In the genomic region with DNA sequence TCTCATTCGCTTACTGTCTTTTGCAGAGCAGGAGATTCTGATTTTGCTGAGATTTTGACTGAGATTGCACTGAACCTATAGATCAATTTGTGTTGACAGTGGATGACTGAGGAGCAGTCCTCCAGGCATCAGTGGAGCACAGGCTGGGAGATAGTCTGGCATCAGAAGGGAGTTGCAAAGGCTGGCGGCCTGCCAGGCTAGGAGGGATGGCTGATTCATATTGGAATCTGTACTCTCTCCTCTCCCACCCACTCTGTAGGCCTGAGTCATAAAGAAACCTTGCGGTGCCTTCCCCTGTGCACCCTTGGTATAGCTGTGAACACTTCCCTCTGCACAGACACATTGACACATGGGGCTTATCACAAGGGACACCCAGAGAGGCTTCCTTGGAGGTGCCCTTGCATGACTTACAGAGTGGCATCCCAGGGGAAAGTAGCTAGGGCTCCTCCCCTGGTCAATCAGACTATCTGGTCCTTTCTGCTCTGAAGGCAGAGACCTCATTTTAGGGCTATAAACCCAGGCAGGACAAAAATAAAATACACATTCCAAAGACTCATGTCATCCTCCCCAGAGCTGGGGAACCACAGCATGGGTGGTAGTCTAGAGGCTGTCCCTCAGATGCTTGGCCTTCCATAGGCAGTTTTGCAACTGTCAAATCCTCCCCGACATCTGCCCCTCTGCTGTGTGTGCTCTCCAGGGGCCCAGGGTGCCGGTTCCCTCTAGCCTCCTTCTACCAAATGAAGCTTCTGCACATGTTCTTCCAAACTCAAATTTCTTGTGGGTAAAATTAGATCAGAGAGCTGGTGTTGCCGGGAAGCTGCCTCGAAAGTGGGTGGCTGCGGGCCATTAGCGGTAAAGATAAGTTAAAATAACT, we compare ENCODE assay signal across 8 cellular contexts. TPM values are rescaled to one million over a fixed set of nuclear protein-coding genes. Genes with fewer than 3 reads are reported as not detected.
DNase-seq lines count a peak whose midpoint lies in the region; ATAC-seq and TF ChIP-seq lines count a peak whose summit lies in the region.

No MANE protein-coding gene starts in this region.

- CTCF ChIA-PET in activated CD4-positive, alpha-beta memory T cell treated with anti-CD3 and anti-CD28 coated beads, Interleukin-2, amount 10 ng/mL, durations not matched to agents 7 days and 5 days (lab: Charles Lee), result interaction anchor here (0.5 to 1.4 kb wide), 4 partner anchors 92 to 203 kb away, joined by 3 to 5 read pairs (median 4); no protein-coding TSS in a partner anchor

- H3K27me3 Mint-ChIP-seq in activated CD4-positive, alpha-beta memory T cell treated with anti-CD3 and anti-CD28 coated beads, Interleukin-2, amount 10 ng/mL, durations not matched to agents 7 days and 5 days, result peaks cover 30% of the 10 kb centered on the region
- H3K27me3 Mint-ChIP-seq in neural progenitor cell (ENCODE audit: insufficient read depth, low read depth), result peaks cover 4% of the 10 kb centered on the region

- peaks cover 5 to 9% of the 10 kb centered on the region in 2 donors for H3K4me1 ChIP-seq in aorta (ENCODE audit: control insufficient read depth in 1 of 2, insufficient read depth in 2 of 2, low read length in 2 of 2)
- H3K4me1 ChIP-seq in neural progenitor cell, result peaks cover 7% of the 10 kb centered on the region

- peak overlapping the region; percentile 52 for H3K27ac Mint-ChIP-seq in activated CD4-positive, alpha-beta memory T cell treated with anti-CD3 and anti-CD28 coated beads, Interleukin-2, amount 10 ng/mL, durations not matched to agents 7 days and 5 days
- no peak overlapping the region for H3K27ac Mint-ChIP-seq in neural progenitor cell

- H3K27ac ChIP-seq in aorta (ENCODE audit: low read depth in 1 of 2, low read length in 2 of 2), result peak overlapping the region; percentile 61 to 100
- no peak overlapping the region for H3K27ac ChIP-seq in neural progenitor cell

- H3K27me3 ChIP-seq in aorta (ENCODE audit: control insufficient read depth in 1 of 2, insufficient read depth in 2 of 2, low read length in 1 of 2) (no peaks in the 10 kb centered on the region), neural progenitor cell (no peaks in the 10 kb centered on the region)

- peaks cover 32% of the 10 kb centered on the region for H3K4me1 Mint-ChIP-seq in activated CD4-positive, alpha-beta memory T cell treated with anti-CD3 and anti-CD28 coated beads, Interleukin-2, amount 10 ng/mL, durations not matched to agents 7 days and 5 days
- no peaks in the 10 kb centered on the region for H3K4me1 Mint-ChIP-seq in neural progenitor cell

- ATAC-seq in GM21723 (IDR thresholded peaks at IDR 0.05; ENCODE audit: unreplicated experiment) (peak; percentile 100), aorta (ENCODE audit: low FRiP score) (peak; percentile 61)

- no peak overlapping the region for H2AFZ ChIP-seq in neural progenitor cell (replicated peaks)

- H3K36me3 ChIP-seq in aorta (ENCODE audit: control insufficient read depth in 1 of 2, insufficient read depth in 2 of 2, low read length in 1 of 2) (no peaks in the 10 kb centered on the region), neural progenitor cell (no peaks in the 10 kb centered on the region)

- no peak overlapping the region for H3K9ac ChIP-seq in neural progenitor cell

- WGBS in aorta, 2 donors, result 12 to 14% methylated on average over 9 of the region's 9 CpGs

- intact Hi-C loops in posterior vena cava (cut with DNase I) (loop anchor here in 1 of 2 donors (10.0 kb wide), 1 partner anchor 131 kb away; no protein-coding TSS in a partner anchor), aorta (cut with DNase I) (loop anchor here (2.0 to 10.0 kb wide), 6 partner anchors 37 to 321 kb away; a partner anchor contains a TSS)

- POLR2A ChIA-PET in activated CD4-positive, alpha-beta memory T cell treated with anti-CD3 and anti-CD28 coated beads, Interleukin-2, amount 10 ng/mL, durations not matched to agents 7 days and 5 days (lab: Charles Lee), result interaction anchor here (0.6 to 2.6 kb wide), 3 partner anchors 10 to 276 kb away, joined by 4 to 15 read pairs (median 4); no protein-coding TSS in a partner anchor

- H3K36me3 Mint-ChIP-seq in activated CD4-positive, alpha-beta memory T cell treated with anti-CD3 and anti-CD28 coated beads, Interleukin-2, amount 10 ng/mL, durations not matched to agents 7 days and 5 days (ENCODE audit: low read depth), result no peaks in the 10 kb centered on the region
- H3K36me3 Mint-ChIP-seq in neural progenitor cell, result no peaks in the 10 kb centered on the region

- peak; percentile 29 for DNase-seq in ELF-1 (ENCODE audit: low read depth, low spot score)
- peak; percentile 98 for DNase-seq in LHCN-M2 (ENCODE audit: low read depth)
- peak; percentile 80 for DNase-seq in activated CD4-positive, alpha-beta memory T cell treated with anti-CD3 and anti-CD28 coated beads, Interleukin-2, amount 10 ng/mL, durations not matched to agents 7 days and 5 days
- peak; percentile 88 for DNase-seq in epithelial cell of proximal tubule (ENCODE audit: low read depth)
- peak; percentile 94 for DNase-seq in posterior vena cava (ENCODE audit: low spot score)
- peak; percentile 91 to 96 for DNase-seq in aorta
- no peak for DNase-seq in neural progenitor cell (ENCODE audit: low spot score)

- H3K9me3 ChIP-seq in aorta (ENCODE audit: control insufficient read depth, low read length) (no peaks in the 10 kb centered on the region), neural progenitor cell (ENCODE audit: low read depth) (no peaks in the 10 kb centered on the region)

- H3F3A ChIP-seq in neural progenitor cell (ENCODE audit: low read depth), result no peaks in the 10 kb centered on the region

- H4K20me1 ChIP-seq in neural progenitor cell (ENCODE audit: low read depth), result no peaks in the 10 kb centered on the region

- TF ChIP-seq CTCF in epithelial cell of proximal tubule (conservative IDR thresholded peaks at IDR 0.05; ENCODE audit: low read depth, low read length) (no peak), neural progenitor cell (IDR thresholded peaks at IDR 0.05) (no peak)

- H3K9me3 Mint-ChIP-seq in activated CD4-positive, alpha-beta memory T cell treated with anti-CD3 and anti-CD28 coated beads, Interleukin-2, amount 10 ng/mL, durations not matched to agents 7 days and 5 days, result no peaks in the 10 kb centered on the region
- H3K9me3 Mint-ChIP-seq in neural progenitor cell, result no peaks in the 10 kb centered on the region

- H3K4me2 ChIP-seq in neural progenitor cell, result no peak overlapping the region

- H3K4me3 ChIP-seq in epithelial cell of proximal tubule (ENCODE audit: low read depth, low read length) (no peak overlapping the region), aorta (ENCODE audit: low read length in 2 of 2) (no peak overlapping the region), neural progenitor cell (no peak overlapping the region)

- H3K79me2 ChIP-seq in neural progenitor cell (ENCODE audit: low read depth), result no peaks in the 10 kb centered on the region

- H3K4me3 Mint-ChIP-seq in activated CD4-positive, alpha-beta memory T cell treated with anti-CD3 and anti-CD28 coated beads, Interleukin-2, amount 10 ng/mL, durations not matched to agents 7 days and 5 days, result no peak overlapping the region
- no peak overlapping the region for H3K4me3 Mint-ChIP-seq in neural progenitor cell

RNA-seq across cellular contexts. Expression of a gene that starts 37.4 kb away (rescaled TPM):
- 2.5 and 3.5 TPM in 2 replicates for total RNA-seq in LHCN-M2 (2014; rRNA removed)
- 3.9 TPM for polyA plus RNA-seq in LHCN-M2 (2012)
- 1 to 10 TPM; 6.5 to 8.5 TPM for total RNA-seq in activated CD4-positive, alpha-beta memory T cell treated with anti-CD3 and anti-CD28 coated beads, Interleukin-2, amount 10 ng/mL, durations not matched to agents 7 days and 5 days
- 3.9 and 10.8 TPM in 2 replicates for total RNA-seq in epithelial cell of proximal tubule
- total RNA-seq in posterior vena cava, result 10 to 100 TPM in 1 of 2 donors, 1 to 10 TPM in 1; 9.7 to 10.4 TPM
- 10 to 100 TPM; 14.4 to 15.4 TPM for total RNA-seq in aorta
- 100 to 1,000 TPM in 1 of 2 donors, 10 to 100 TPM in 1; 12.4 to 100 TPM for polyA plus RNA-seq in aorta
- 1.1 and 6.5 TPM in 2 replicates for total RNA-seq in neural progenitor cell (ENCODE audit: low replicate concordance)
